8 cellular contexts compared by ENCODE assay signal in genomic region chr12:14167005-14167628, GRCh38.
DNase-seq lines count a peak whose midpoint lies in the region; ATAC-seq and TF ChIP-seq lines count a peak whose summit lies in the region.

No MANE protein-coding gene starts in this region.

- peak; percentile 99 for TF ChIP-seq CTCF in OCI-LY1 (IDR thresholded peaks at IDR 0.05; ENCODE audit: low read length)

- H3K27ac ChIP-seq in OCI-LY1 (ENCODE audit: low read depth, low read length, poor library complexity, severe bottlenecking) = no peak overlapping the region

- H3F3A ChIP-seq in OCI-LY1 (ENCODE audit: insufficient read depth, low read length) = no peaks in the 10 kb centered on the region

- H4K20me1 ChIP-seq in OCI-LY1 (ENCODE audit: insufficient read depth, low read length) = no peaks in the 10 kb centered on the region

- DNase-seq in activated T-cell treated with anti-CD3 and anti-CD28 coated beads for 24 hours (ENCODE audit: low read depth) = peak; percentile 40
- DNase-seq in activated T-cell treated with anti-CD3 and anti-CD28 coated beads, Interleukin-2, amount 50 U/mL, for 1 hour = no peak
- DNase-seq in HT-29 (ENCODE audit: low spot score) = peak; percentile 79
- DNase-seq in anterior cingulate cortex (lab: John Stamatoyannopoulos, UW) = peak in 48 of 58 donors; percentile 2 to 86 (median 32)
- DNase-seq in hippocampal formation (lab: John Stamatoyannopoulos, UW) = peak; percentile 33 to 77
- peak; percentile 7 for DNase-seq in skeletal muscle cell (ENCODE audit: low read depth)

- no peaks in the 10 kb centered on the region for H3K79me2 ChIP-seq in OCI-LY1 (ENCODE audit: insufficient read depth, low read length)

- no peaks in the 10 kb centered on the region for H3K9me2 ChIP-seq in OCI-LY1 (ENCODE audit: low read depth, low read length)

- H3K4me2 ChIP-seq in OCI-LY1 (ENCODE audit: low read length) = 0 out of 2 replicates have a peak overlapping the region, but pooled peaks have one; percentile 2

- ATAC-seq in HG02852 (IDR thresholded peaks at IDR 0.05; ENCODE audit: unreplicated experiment) = no peak

- no peak overlapping the region for H3K9ac ChIP-seq in OCI-LY1 (ENCODE audit: low read length)

- no peaks in the 10 kb centered on the region for H3K9me3 ChIP-seq in OCI-LY1 (ENCODE audit: low read length)

- H3K4me3 ChIP-seq in OCI-LY1 (ENCODE audit: low read depth, low read length, poor library complexity, severe bottlenecking) (no peak overlapping the region), skeletal muscle cell (ENCODE audit: low read depth, low read length) (no peak overlapping the region)

- H2AFZ ChIP-seq in OCI-LY1 (ENCODE audit: low read length) = no peak overlapping the region

- peaks cover 17% of the 10 kb centered on the region for H3K4me1 ChIP-seq in OCI-LY1 (ENCODE audit: insufficient read depth, low read length, severe bottlenecking)

- H3K36me3 ChIP-seq in OCI-LY1 (ENCODE audit: insufficient read depth, low read length) = no peaks in the 10 kb centered on the region

- no peaks in the 10 kb centered on the region for H3K27me3 ChIP-seq in OCI-LY1 (ENCODE audit: insufficient read depth, low read length)
